In genomic region chr14:53147208-53147607, GRCh38 we compare ENCODE assay signal across 15 cellular contexts. TPM values are rescaled to one million over a fixed set of nuclear protein-coding genes. Genes with fewer than 3 reads are reported as not detected.
DNase-seq lines count a peak whose midpoint lies in the region; ATAC-seq and TF ChIP-seq lines count a peak whose summit lies in the region.
"Had no signal": no experiment of that assay in that cellular context is flagged by ENCODE, and none has a peak within 500 bp of the region (broad histone marks: within the 10 kb centered on the region; RNA-seq: fewer than 3 reads in every experiment).

No MANE protein-coding gene starts in this region.

- DNase-seq in CD4-positive, CD25-positive, alpha-beta regulatory T cell, result no peak
- no peak for DNase-seq in GOT3 (lab: John Stamatoyannopoulos, UW)
- no peak for DNase-seq in 8988T
- DNase-seq in left ventricle myocardium superior, result no peak
- DNase-seq: activated T-cell treated with anti-CD3 and anti-CD28 coated beads for 4 hours; cerebellar nuclear complex; Karpas-422; kidney glomerular epithelial cell; NCI-H524; ovary; stimulated activated CD4-positive, alpha-beta T cell treated with anti-CD3 and anti-CD28 coated beads, Interleukin-2, amount 100 ng/mL, for 48 hours had no signal

- no peak overlapping the region for H3K9ac ChIP-seq in OCI-LY3 (ENCODE audit: low read length)

- no peaks in the 10 kb centered on the region for H3K36me3 ChIP-seq in CD4-positive, CD25-positive, alpha-beta regulatory T cell (ENCODE audit: control insufficient read depth, insufficient read depth, low read length)
- peaks cover 20% of the 10 kb centered on the region for H3K36me3 ChIP-seq in OCI-LY3 (replicated peaks; ENCODE audit: low read depth, low read length)
- H3K36me3 ChIP-seq: ovary had no signal

- no peak overlapping the region for H3K27ac ChIP-seq in CD4-positive, CD25-positive, alpha-beta regulatory T cell (ENCODE audit: insufficient read depth, low read length, poor library complexity, severe bottlenecking)
- H3K27ac ChIP-seq in OCI-LY3 (ENCODE audit: low read length), result 0 out of 2 replicates have a peak overlapping the region, but pooled peaks have one; percentile 16
- H3K27ac ChIP-seq: ovary had no signal

- H3K4me3 Mint-ChIP-seq in CD4-positive, CD25-positive, alpha-beta regulatory T cell, result peak overlapping the region; percentile 17 to 99 (median 48)

- H3K4me2 ChIP-seq in OCI-LY3 (ENCODE audit: low read length), result peak overlapping the region; percentile 68

- no peaks in the 10 kb centered on the region for H3K27me3 ChIP-seq in CD4-positive, CD25-positive, alpha-beta regulatory T cell (ENCODE audit: control insufficient read depth, insufficient read depth, low read length)
- H3K27me3 ChIP-seq in OCI-LY3 (ENCODE audit: low read depth, low read length), result no peaks in the 10 kb centered on the region
- H3K27me3 ChIP-seq: ovary had no signal

- H3K4me1 Mint-ChIP-seq in CD4-positive, CD25-positive, alpha-beta regulatory T cell, result peaks cover 56 to 80% (median 67%) of the 10 kb centered on the region in 4 donors

- H3K9me3 ChIP-seq in CD4-positive, CD25-positive, alpha-beta regulatory T cell (ENCODE audit: control insufficient read depth in 2 of 2, low read length in 2 of 2), result peaks cover 4 to 11% of the 10 kb centered on the region in 2 experiments
- peaks cover 8% of the 10 kb centered on the region for H3K9me3 ChIP-seq in OCI-LY3 (ENCODE audit: insufficient read depth, low read length)
- H3K9me3 ChIP-seq: ovary had no signal

- peaks cover 77% of the 10 kb centered on the region for H4K20me1 ChIP-seq in OCI-LY3 (ENCODE audit: insufficient read depth, low read length)

- H3K4me3 ChIP-seq in CD4-positive, CD25-positive, alpha-beta regulatory T cell (ENCODE audit: low read depth, low read length), result peak overlapping the region; percentile 52
- H3K4me3 ChIP-seq in OCI-LY3 (ENCODE audit: low read length), result peak overlapping the region; percentile 27
- H3K4me3 ChIP-seq: ovary had no signal

- H3K9me3 Mint-ChIP-seq in CD4-positive, CD25-positive, alpha-beta regulatory T cell, result peaks cover 0 to 13% (median 1%) of the 10 kb centered on the region in 7 donors

- H3K27me3 Mint-ChIP-seq in CD4-positive, CD25-positive, alpha-beta regulatory T cell, result no peaks in the 10 kb centered on the region

- ATAC-seq in CD4-positive, CD25-positive, alpha-beta regulatory T cell (ENCODE audit: low read depth in 2 of 2), result no peak
- ATAC-seq in GM19023 (IDR thresholded peaks at IDR 0.05; ENCODE audit: unreplicated experiment) (peak; percentile 32), HG02885 (IDR thresholded peaks at IDR 0.05; ENCODE audit: poor library complexity, unreplicated experiment) (peak; percentile 39), HG03025 (IDR thresholded peaks at IDR 0.05; ENCODE audit: low FRiP score, unreplicated experiment) (no peak), left ventricle myocardium superior (no peak)

- peaks cover 10% of the 10 kb centered on the region for H3K36me3 Mint-ChIP-seq in CD4-positive, CD25-positive, alpha-beta regulatory T cell

- peaks cover 100% of the 10 kb centered on the region for H3K79me2 ChIP-seq in OCI-LY3 (ENCODE audit: low read length)

- TF ChIP-seq CTCF in OCI-LY3 (IDR thresholded peaks at IDR 0.05; ENCODE audit: low read depth, low read length), result no peak

- peaks cover 41% of the 10 kb centered on the region for H3K4me1 ChIP-seq in CD4-positive, CD25-positive, alpha-beta regulatory T cell (ENCODE audit: control insufficient read depth, insufficient read depth, low read length, poor library complexity, severe bottlenecking)
- H3K4me1 ChIP-seq in OCI-LY3 (ENCODE audit: low read length), result peaks cover 47% of the 10 kb centered on the region

- H3K27ac Mint-ChIP-seq in CD4-positive, CD25-positive, alpha-beta regulatory T cell, result peak overlapping the region in 1 of 3 donors; percentile 24

- no peak overlapping the region for H2AFZ ChIP-seq in OCI-LY3 (ENCODE audit: low read depth, low read length)

- intact Hi-C loops in left ventricle myocardium superior (cut with micrococcal nuclease), result no loop called here

RNA-seq across cellular contexts. Expression of gene DDHD1, which starts 5.9 kb away (rescaled TPM):
- 81.7 TPM for total RNA-seq in CD4-positive, CD25-positive, alpha-beta regulatory T cell
- polyA plus RNA-seq in CD4-positive, CD25-positive, alpha-beta regulatory T cell, result 10 to 100 TPM in 2 of 4 donors, 1 to 10 TPM in 2; 8.3 to 11.4 (median 10.0) TPM
- total RNA-seq in left ventricle myocardium superior, result 8.1 TPM

Comparison
In these comparisons a context has a peak if more than half of its experiments do, and no peak if none do; other contexts are left out.
1. ATAC-seq: peak in GM19023 (single experiment) and HG02885 (single experiment); none in CD4-positive, CD25-positive, alpha-beta regulatory T cell (0 of 2), HG03025 (single experiment) and left ventricle myocardium superior (single experiment).